Comparison of ENCODE assay signal across 17 cellular contexts in genomic region chr13:23743717-23744116, GRCh38.
DNase-seq lines count a peak whose midpoint lies in the region; ATAC-seq and TF ChIP-seq lines count a peak whose summit lies in the region.
"Had no signal": no experiment of that assay in that cellular context is flagged by ENCODE, and none has a peak within 500 bp of the region (broad histone marks: within the 10 kb centered on the region; RNA-seq: fewer than 3 reads in every experiment).

No MANE protein-coding gene starts in this region.

- ATAC-seq in GM19035 (IDR thresholded peaks at IDR 0.05; ENCODE audit: unreplicated experiment) = no peak

- H3K9me3 Mint-ChIP-seq in activated T-cell treated with anti-CD3 and anti-CD28 coated beads, Interleukin-2, amount 50 U/mL, for 24 hours = no peaks in the 10 kb centered on the region
- H3K9me3 Mint-ChIP-seq: activated CD4-positive, alpha-beta memory T cell treated with anti-CD3 and anti-CD28 coated beads for 36 hours had no signal

- H3K9ac ChIP-seq in smooth muscle cell (ENCODE audit: low read depth) = peak overlapping the region; percentile 37
- H3K9ac ChIP-seq: GM23248 had no signal

- H3K36me3 Mint-ChIP-seq in activated T-cell treated with anti-CD3 and anti-CD28 coated beads, Interleukin-2, amount 50 U/mL, for 24 hours (ENCODE audit: low read depth) = peaks cover 6% of the 10 kb centered on the region
- H3K36me3 Mint-ChIP-seq: activated CD4-positive, alpha-beta memory T cell treated with anti-CD3 and anti-CD28 coated beads for 36 hours had no signal

- WGBS in smooth muscle cell (ENCODE audit: low lambda C conversion rate) = 81% methylated on average over 6 of the region's 6 CpGs

- no peaks in the 10 kb centered on the region for H3K4me1 ChIP-seq in smooth muscle cell (ENCODE audit: low read depth)

- H4K20me1 ChIP-seq in smooth muscle cell (ENCODE audit: low read depth) = no peaks in the 10 kb centered on the region

- peak overlapping the region; percentile 4 for H3K4me3 Mint-ChIP-seq in activated T-cell treated with anti-CD3 and anti-CD28 coated beads, Interleukin-2, amount 50 U/mL, for 24 hours
- H3K4me3 Mint-ChIP-seq: activated CD4-positive, alpha-beta memory T cell treated with anti-CD3 and anti-CD28 coated beads for 36 hours had no signal

- TF ChIP-seq CTCF in epithelial cell of esophagus (IDR thresholded peaks at IDR 0.05; ENCODE audit: insufficient read depth, low read depth, low read length, missing control alignments) (no peak), smooth muscle cell (IDR thresholded peaks at IDR 0.05; ENCODE audit: borderline replicate concordance, insufficient read depth, poor library complexity, severe bottlenecking) (no peak)

- H3K79me2 ChIP-seq in smooth muscle cell (ENCODE audit: low read depth) = no peaks in the 10 kb centered on the region

- peak overlapping the region; percentile 71 for H3K27ac ChIP-seq in smooth muscle cell (ENCODE audit: low read depth)
- H3K27ac ChIP-seq: GM23248, left ventricle myocardium inferior, SK-N-MC had no signal

- DNase-seq in activated T-cell treated with anti-CD3 and anti-CD28 coated beads, Interleukin-2, amount 50 U/mL, for 24 hours = no peak
- DNase-seq in activated T-cell treated with anti-CD3 and anti-CD28 coated beads, Interleukin-2, amount 50 U/mL, for 48 hours = no peak
- DNase-seq in NCI-H146 treated with DMSO at 0.1 percent for 48 hours (lab: John Stamatoyannopoulos, UW; ENCODE audit: unreplicated experiment) = peak; percentile 42
- DNase-seq in epithelial cell of esophagus (ENCODE audit: low read depth) = peak; percentile 30
- DNase-seq in smooth muscle cell (lab: John Stamatoyannopoulos, UW; ENCODE audit: unreplicated experiment) = no peak
- no peak for DNase-seq in UCSD-AML1 (lab: John Stamatoyannopoulos, UW; ENCODE audit: unreplicated experiment)
- no peak for DNase-seq in NCI-H446 (lab: John Stamatoyannopoulos, UW)
- DNase-seq: anterior cingulate cortex; KG1; left ventricle myocardium inferior; NCI-H1436 treated with DMSO at 0.1 percent for 48 hours; stimulated activated naive CD4-positive, alpha-beta T cell treated with Interleukin-2 at 50 U/mL for 16 hours had no signal

- no peaks in the 10 kb centered on the region for H3F3A ChIP-seq in smooth muscle cell (ENCODE audit: low read depth)

- H3K4me1 Mint-ChIP-seq in activated T-cell treated with anti-CD3 and anti-CD28 coated beads, Interleukin-2, amount 50 U/mL, for 24 hours (ENCODE audit: low read depth) = peaks cover 29% of the 10 kb centered on the region

- no peak overlapping the region for H3K27ac Mint-ChIP-seq in activated T-cell treated with anti-CD3 and anti-CD28 coated beads, Interleukin-2, amount 50 U/mL, for 24 hours
- H3K27ac Mint-ChIP-seq: activated CD4-positive, alpha-beta memory T cell treated with anti-CD3 and anti-CD28 coated beads for 36 hours had no signal

- no peaks in the 10 kb centered on the region for H3K9me3 ChIP-seq in smooth muscle cell (replicated peaks; ENCODE audit: low read depth)
- H3K9me3 ChIP-seq: left ventricle myocardium inferior had no signal

- H3K36me3 ChIP-seq in smooth muscle cell (ENCODE audit: low read depth) = no peaks in the 10 kb centered on the region
- H3K36me3 ChIP-seq: left ventricle myocardium inferior had no signal

- H3K27me3 ChIP-seq in smooth muscle cell (ENCODE audit: low read depth) = no peaks in the 10 kb centered on the region

- no peaks in the 10 kb centered on the region for H3K27me3 Mint-ChIP-seq in activated T-cell treated with anti-CD3 and anti-CD28 coated beads, Interleukin-2, amount 50 U/mL, for 24 hours

- no peak overlapping the region for H2AFZ ChIP-seq in smooth muscle cell (ENCODE audit: low read depth)
- H2AFZ ChIP-seq: GM23248 had no signal

- H3K4me3 ChIP-seq in epithelial cell of esophagus (ENCODE audit: low read length) = no peak overlapping the region
- H3K4me3 ChIP-seq in smooth muscle cell = no peak overlapping the region
- H3K4me3 ChIP-seq: GM12878, GM23248, left ventricle myocardium inferior, SK-N-MC had no signal

- H3K4me2 ChIP-seq in smooth muscle cell = no peak overlapping the region

Comparison
In these comparisons a context has a peak if more than half of its experiments do, and no peak if none do; other contexts are left out.
1. DNase-seq: peak in NCI-H146 treated with DMSO at 0.1 percent for 48 hours (single experiment) and epithelial cell of esophagus (single experiment); none in activated T-cell treated with anti-CD3 and anti-CD28 coated beads, Interleukin-2, amount 50 U/mL, for 24 hours (single experiment), activated T-cell treated with anti-CD3 and anti-CD28 coated beads, Interleukin-2, amount 50 U/mL, for 48 hours (0 of 2), smooth muscle cell (single experiment), UCSD-AML1 (single experiment) and NCI-H446 (0 of 2).